ENCODE assay signal across 8 cellular contexts in the genomic region with DNA sequence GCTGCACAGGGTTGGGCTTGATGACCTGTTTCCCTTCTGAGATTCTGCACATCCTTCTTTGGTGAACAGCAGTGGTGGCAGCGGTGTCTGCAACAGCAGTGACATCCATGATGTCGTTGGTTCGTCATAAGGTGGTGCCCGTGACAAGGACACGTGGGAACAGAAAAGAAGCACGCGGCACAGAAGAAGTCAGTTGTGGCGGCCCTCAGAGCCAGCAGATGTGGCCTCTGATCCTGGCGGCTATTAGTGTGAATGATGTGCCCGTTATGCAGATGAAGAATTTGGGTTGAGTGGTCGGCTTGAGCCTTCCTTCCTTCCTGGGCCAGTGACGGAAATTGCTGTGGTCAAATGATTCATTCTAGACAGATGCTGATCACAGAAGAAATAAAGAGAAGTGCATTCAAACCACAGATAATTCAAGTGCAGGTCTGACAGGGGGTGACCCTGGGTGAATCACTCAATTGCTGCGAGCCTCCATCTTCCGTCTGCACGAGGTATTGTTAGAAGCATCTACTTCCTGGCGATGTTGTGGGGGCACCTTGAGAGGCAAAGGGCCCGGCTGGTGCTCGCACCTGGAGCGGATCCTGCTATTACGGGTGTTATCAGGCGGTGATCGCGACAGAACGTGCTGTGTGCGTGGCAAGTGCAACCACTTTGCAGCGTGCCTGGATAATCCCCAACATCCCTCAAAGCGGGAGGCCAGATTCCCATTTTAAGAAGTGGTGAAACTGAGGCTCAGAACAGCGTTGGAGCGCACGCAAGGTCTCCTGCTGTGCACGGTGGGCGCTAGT.
DNase-seq lines count a peak whose midpoint lies in the region; ATAC-seq, FAIRE-seq and TF ChIP-seq lines count a peak whose summit lies in the region.

No MANE protein-coding gene starts in this region.

- H3K9me3 ChIP-seq in T-helper 17 cell (ENCODE audit: control insufficient read depth, low read length, poor library complexity, severe bottlenecking), result no peaks in the 10 kb centered on the region
- peaks cover under 1% of the 10 kb centered on the region for H3K9me3 ChIP-seq in astrocyte (ENCODE audit: insufficient read depth, low read depth, low read length)
- H3K9me3 ChIP-seq in pancreas, result no peaks in the 10 kb centered on the region
- H3K9me3 ChIP-seq in smooth muscle cell (replicated peaks; ENCODE audit: low read depth), result no peaks in the 10 kb centered on the region

- WGBS in pancreas, 2 donors, result 67 to 80% methylated on average over 32 of the region's 32 CpGs
- 66% methylated on average over 32 of the region's 32 CpGs for WGBS in smooth muscle cell (ENCODE audit: low lambda C conversion rate)

- H3K36me3 Mint-ChIP-seq in T-helper 17 cell (ENCODE audit: low read depth), result peaks cover 2% of the 10 kb centered on the region
- H3K36me3 Mint-ChIP-seq in astrocyte (ENCODE audit: low read depth, unreplicated experiment), result peaks cover 8% of the 10 kb centered on the region

- H3K36me3 ChIP-seq in astrocyte (ENCODE audit: insufficient read depth, low read length), result no peaks in the 10 kb centered on the region
- H3K36me3 ChIP-seq in pancreas, result no peaks in the 10 kb centered on the region
- H3K36me3 ChIP-seq in smooth muscle cell (ENCODE audit: low read depth), result no peaks in the 10 kb centered on the region

- H3K4me1 ChIP-seq in astrocyte (ENCODE audit: insufficient read depth, low read length) (peaks cover 58% of the 10 kb centered on the region), pancreas (no peaks in the 10 kb centered on the region), smooth muscle cell (ENCODE audit: low read depth) (peaks cover 20% of the 10 kb centered on the region)

- H3K27me3 ChIP-seq in astrocyte (ENCODE audit: insufficient read depth, low read length) (no peaks in the 10 kb centered on the region), pancreas (no peaks in the 10 kb centered on the region), smooth muscle cell (ENCODE audit: low read depth) (no peaks in the 10 kb centered on the region)

- H3K4me2 ChIP-seq in astrocyte (ENCODE audit: low read length) (peak overlapping the region; percentile 50), smooth muscle cell (no peak overlapping the region)

- H3K27me3 Mint-ChIP-seq in T-helper 17 cell (peaks cover 5% of the 10 kb centered on the region), astrocyte (ENCODE audit: low read depth, unreplicated experiment) (peaks cover 21% of the 10 kb centered on the region)

- no peak overlapping the region for H3K4me3 ChIP-seq in astrocyte (ENCODE audit: insufficient read depth, low read depth, low read length)
- H3K4me3 ChIP-seq in pancreas, result no peak overlapping the region
- H3K4me3 ChIP-seq in smooth muscle cell, result no peak overlapping the region

- H3F3A ChIP-seq in smooth muscle cell (ENCODE audit: low read depth), result peaks cover 3% of the 10 kb centered on the region

- intact Hi-C loops in pancreas (cut with DNase I), result no loop called here

- ATAC-seq in GM18861 (IDR thresholded peaks at IDR 0.05; ENCODE audit: unreplicated experiment) (peak; percentile 40), T-helper 17 cell (peak; percentile 75), pancreas (peak in 3 of 4 donors; percentile 18 to 49 (median 47)), GM21360 (IDR thresholded peaks at IDR 0.05; ENCODE audit: unreplicated experiment) (no peak)

- H4K20me1 ChIP-seq in astrocyte (ENCODE audit: insufficient read depth, low read length), result no peaks in the 10 kb centered on the region
- no peaks in the 10 kb centered on the region for H4K20me1 ChIP-seq in smooth muscle cell (ENCODE audit: low read depth)

- no peak overlapping the region for H3K9ac ChIP-seq in astrocyte (ENCODE audit: low read length)
- H3K9ac ChIP-seq in smooth muscle cell (ENCODE audit: low read depth), result no peak overlapping the region

- H3K4me3 Mint-ChIP-seq in T-helper 17 cell (peak overlapping the region; percentile 80), astrocyte (ENCODE audit: unreplicated experiment) (no peak overlapping the region)

- H3K79me2 ChIP-seq in astrocyte (ENCODE audit: insufficient read depth, low read length) (no peaks in the 10 kb centered on the region), smooth muscle cell (ENCODE audit: low read depth) (no peaks in the 10 kb centered on the region)

- peak overlapping the region; percentile 87 for H3K27ac Mint-ChIP-seq in T-helper 17 cell
- H3K27ac Mint-ChIP-seq in astrocyte (ENCODE audit: unreplicated experiment), result peak overlapping the region; percentile 42

- FAIRE-seq in astrocyte (lab: Jason Lieb, UNC) (peak; percentile 94), pancreas (lab: Jason Lieb, UNC) (no peak)

- H3K27ac ChIP-seq in astrocyte (ENCODE audit: low read depth, low read length), result peak overlapping the region; percentile 58
- peak overlapping the region in 2 of 4 donors; percentile 17 to 48 for H3K27ac ChIP-seq in pancreas
- no peak overlapping the region for H3K27ac ChIP-seq in smooth muscle cell (ENCODE audit: low read depth)

- H2AFZ ChIP-seq in astrocyte (ENCODE audit: low read depth, low read length), result no peak overlapping the region
- H2AFZ ChIP-seq in smooth muscle cell (ENCODE audit: low read depth), result no peak overlapping the region

- peaks cover 18% of the 10 kb centered on the region for H3K9me3 Mint-ChIP-seq in astrocyte (ENCODE audit: unreplicated experiment)

- peak in 1 of 3 donors; percentile 20 for DNase-seq in T-helper 17 cell
- DNase-seq in astrocyte (ENCODE audit: low read depth), result peak; percentile 98
- peak in 1 of 6 donors; percentile 41 for DNase-seq in pancreas
- no peak for DNase-seq in NCI-H1092 treated with DMSO at 0.1 percent for 48 hours (lab: John Stamatoyannopoulos, UW)
- no peak for DNase-seq in smooth muscle cell (lab: John Stamatoyannopoulos, UW; ENCODE audit: unreplicated experiment)
- DNase-seq in HuH-7.5 (ENCODE audit: low spot score), result no peak

- TF ChIP-seq CTCF in astrocyte (IDR thresholded peaks at IDR 0.05; ENCODE audit: insufficient read depth, low read depth, low read length) (no peak), pancreas (IDR thresholded peaks at IDR 0.05) (no peak), smooth muscle cell (IDR thresholded peaks at IDR 0.05; ENCODE audit: borderline replicate concordance, insufficient read depth, poor library complexity, severe bottlenecking) (no peak)

- H3K4me1 Mint-ChIP-seq in T-helper 17 cell, result peaks cover 32% of the 10 kb centered on the region
- peaks cover 35% of the 10 kb centered on the region for H3K4me1 Mint-ChIP-seq in astrocyte (ENCODE audit: low read depth, unreplicated experiment)
